Comparison of ENCODE assay signal across 8 cellular contexts in the genomic region with DNA sequence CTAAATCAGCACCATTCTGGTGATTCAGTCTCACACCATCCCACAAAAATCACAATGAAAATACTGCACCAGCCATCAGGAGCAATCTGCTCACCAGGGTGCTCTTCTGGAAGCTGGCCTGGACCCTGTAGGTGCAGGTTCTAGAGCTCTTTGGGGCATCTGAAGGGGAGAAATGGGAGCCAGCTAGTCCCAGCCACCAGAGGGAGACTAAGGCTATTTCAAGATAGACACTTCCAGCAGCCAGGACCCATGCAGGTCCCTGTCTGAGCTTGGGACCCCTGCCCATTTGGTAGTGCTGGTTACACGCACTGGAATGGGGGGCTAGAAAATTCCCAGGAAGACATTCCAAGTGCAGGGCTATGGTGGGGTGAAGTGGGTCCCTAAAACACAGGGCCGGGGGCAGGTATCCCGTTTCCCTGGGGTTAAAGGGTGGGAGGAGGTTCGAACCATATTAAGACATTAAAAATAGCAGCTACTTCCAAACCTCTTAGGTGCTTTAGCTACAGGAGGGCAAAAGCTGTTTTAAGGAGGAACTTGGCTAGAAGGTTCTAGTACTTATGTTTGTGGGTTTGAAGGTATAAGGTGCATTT.
DNase-seq lines count a peak whose midpoint lies in the region; ATAC-seq and TF ChIP-seq lines count a peak whose summit lies in the region.

No MANE protein-coding gene starts in this region.

- TF ChIP-seq POLR2A in vagina (IDR thresholded peaks at IDR 0.05), result no peak

- no peak overlapping the region for H2AFZ ChIP-seq in hepatocyte

- H3K9me3 ChIP-seq in hepatocyte (ENCODE audit: low read depth) (no peaks in the 10 kb centered on the region), vagina (no peaks in the 10 kb centered on the region)

- H3K36me3 ChIP-seq in hepatocyte (replicated peaks; ENCODE audit: insufficient read depth, low read depth), result no peaks in the 10 kb centered on the region
- H3K36me3 ChIP-seq in vagina, result no peaks in the 10 kb centered on the region

- H3K4me1 ChIP-seq in hepatocyte (ENCODE audit: insufficient read depth) (no peaks in the 10 kb centered on the region), vagina (peaks cover 33% of the 10 kb centered on the region)

- peaks cover 38% of the 10 kb centered on the region for H3K4me1 Mint-ChIP-seq in activated naive CD8-positive, alpha-beta T cell (ENCODE audit: low read depth)

- no peaks in the 10 kb centered on the region for H3K27me3 ChIP-seq in hepatocyte
- no peaks in the 10 kb centered on the region for H3K27me3 ChIP-seq in vagina

- no peaks in the 10 kb centered on the region for H4K20me1 ChIP-seq in hepatocyte (ENCODE audit: insufficient read depth, poor library complexity, severe bottlenecking)

- no peaks in the 10 kb centered on the region for H3K9me2 ChIP-seq in hepatocyte (replicated peaks; ENCODE audit: insufficient read depth)

- H3K27ac Mint-ChIP-seq in activated naive CD8-positive, alpha-beta T cell, result peak overlapping the region; percentile 64

- H3K27ac ChIP-seq in hepatocyte, result no peak overlapping the region
- no peak overlapping the region for H3K27ac ChIP-seq in vagina

- no peak overlapping the region for H3K4me3 Mint-ChIP-seq in activated naive CD8-positive, alpha-beta T cell

- H3K79me2 ChIP-seq in hepatocyte, result no peaks in the 10 kb centered on the region

- peaks cover 15% of the 10 kb centered on the region for H3K36me3 Mint-ChIP-seq in activated naive CD8-positive, alpha-beta T cell

- no peaks in the 10 kb centered on the region for H3K9me3 Mint-ChIP-seq in activated naive CD8-positive, alpha-beta T cell (ENCODE audit: low read depth)

- TF ChIP-seq CTCF in hepatocyte (IDR thresholded peaks at IDR 0.05; ENCODE audit: poor library complexity), result peak; percentile 33
- peak in 2 of 3 experiments; percentile 38 to 49 for TF ChIP-seq CTCF in vagina (IDR thresholded peaks at IDR 0.05)

- ATAC-seq in HG03045 (IDR thresholded peaks at IDR 0.05; ENCODE audit: unreplicated experiment) (no peak), GM18520 (IDR thresholded peaks at IDR 0.05; ENCODE audit: unreplicated experiment) (no peak)

- H3K27me3 Mint-ChIP-seq in activated naive CD8-positive, alpha-beta T cell, result no peaks in the 10 kb centered on the region

- 79% methylated on average over 4 of the region's 4 CpGs for WGBS in hepatocyte (ENCODE audit: low lambda C conversion rate, missing lambda C conversion rate)

- H3K4me3 ChIP-seq in hepatocyte (no peak overlapping the region), vagina (no peak overlapping the region)

- no peak overlapping the region for H3K4me2 ChIP-seq in hepatocyte

- DNase-seq in stimulated activated CD4-positive, alpha-beta T cell treated with anti-CD3 and anti-CD28 coated beads, Interleukin-4, amount 100 ng/mL, for 24 hours, result peak; percentile 26
- no peak for DNase-seq in stimulated activated CD4-positive, alpha-beta T cell treated with anti-CD3 and anti-CD28 coated beads, Interleukin-2, amount 100 ng/mL, for 48 hours
- DNase-seq in NCI-H1694 (lab: John Stamatoyannopoulos, UW), result peak; percentile 8
- DNase-seq in hepatocyte (ENCODE audit: low spot score), result no peak
- no peak for DNase-seq in vagina (ENCODE audit: extremely low spot score in 2 of 2)

- intact Hi-C loops in vagina (cut with DNase I), result loop anchor here (10.0 kb wide), 1 partner anchor 61 kb away; no protein-coding TSS in a partner anchor

Comparison
In these comparisons a context has a peak if more than half of its experiments do, and no peak if none do; other contexts are left out.
1. DNase-seq: peak in stimulated activated CD4-positive, alpha-beta T cell treated with anti-CD3 and anti-CD28 coated beads, Interleukin-4, amount 100 ng/mL, for 24 hours (single experiment) and NCI-H1694 (single experiment); none in stimulated activated CD4-positive, alpha-beta T cell treated with anti-CD3 and anti-CD28 coated beads, Interleukin-2, amount 100 ng/mL, for 48 hours (0 of 2), hepatocyte (single experiment) and vagina (0 of 2).